8 cellular contexts compared by ENCODE assay signal in the genomic region with DNA sequence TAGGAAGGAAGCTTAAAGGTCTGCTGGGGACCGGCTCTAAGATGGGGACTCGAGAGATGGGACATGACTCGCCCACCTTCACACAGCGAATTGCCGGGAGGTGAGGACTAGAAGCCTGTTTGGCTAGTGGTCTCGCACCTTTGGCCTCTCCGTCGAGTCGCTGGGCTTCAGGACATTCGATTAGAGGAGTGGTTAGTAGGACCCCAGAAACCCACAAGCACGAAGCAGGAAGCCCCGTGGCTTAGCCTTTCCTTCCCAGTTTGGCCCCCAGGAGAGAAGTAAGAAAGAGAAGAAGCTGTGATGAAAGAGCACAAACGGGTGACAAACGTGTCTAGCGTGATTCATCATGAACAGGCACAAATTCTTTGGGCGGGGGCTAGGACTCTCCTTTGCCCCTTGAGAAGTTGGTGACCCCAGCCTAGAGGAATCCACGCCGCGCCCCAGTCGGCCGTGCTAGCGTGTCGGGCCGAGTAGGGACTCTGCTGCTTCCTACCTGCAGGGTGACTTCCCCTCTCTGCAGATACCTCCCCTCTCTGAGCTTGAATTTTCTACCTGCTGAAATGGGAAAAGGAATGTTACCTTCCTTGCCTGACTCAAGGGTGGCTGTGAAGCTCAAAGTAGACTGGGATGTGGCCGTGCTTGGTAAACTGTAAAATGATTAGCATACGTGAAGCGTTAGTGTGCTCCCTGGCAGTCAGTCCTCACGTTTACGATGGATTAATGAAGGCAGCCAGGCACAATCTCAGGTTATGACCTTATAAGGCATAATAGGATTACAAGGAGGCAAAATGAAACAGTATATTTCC. TPM values are rescaled to one million over a fixed set of nuclear protein-coding genes. Genes with fewer than 3 reads are reported as not detected.
DNase-seq lines count a peak whose midpoint lies in the region; ATAC-seq and TF ChIP-seq lines count a peak whose summit lies in the region.

No MANE protein-coding gene starts in this region.

- DNase-seq in Daoy (ENCODE audit: low read depth): peak; percentile 60
- DNase-seq in Kasumi-1 (lab: John Stamatoyannopoulos, UW): peak; percentile 23 to 47
- peak; percentile 68 for DNase-seq in UCSD-AML1 (lab: John Stamatoyannopoulos, UW; ENCODE audit: unreplicated experiment)
- no peak for DNase-seq in type B pancreatic cell (ENCODE audit: extremely low spot score, unreplicated experiment)
- DNase-seq in ecto neural progenitor cell (ENCODE audit: low spot score): no peak

- peaks cover 79% of the 10 kb centered on the region for H3K27me3 Mint-ChIP-seq in type B pancreatic cell

- H3K4me3 Mint-ChIP-seq in type B pancreatic cell: peak overlapping the region; percentile 98

- H3K27me3 ChIP-seq in endocrine pancreas (ENCODE audit: control insufficient read depth, insufficient read depth, low read length): no peaks in the 10 kb centered on the region

- no peaks in the 10 kb centered on the region for H3K9me3 Mint-ChIP-seq in type B pancreatic cell

- no peak for ATAC-seq in HG02763 (IDR thresholded peaks at IDR 0.05; ENCODE audit: unreplicated experiment)

- H3K9ac ChIP-seq in endocrine pancreas (ENCODE audit: control insufficient read depth, insufficient read depth, low read length): peak overlapping the region; percentile 88

- H3K9me3 ChIP-seq in endocrine pancreas (ENCODE audit: control insufficient read depth, low read length): no peaks in the 10 kb centered on the region
- H3K9me3 ChIP-seq in mesodermal cell (ENCODE audit: control insufficient read depth, low read length): no peaks in the 10 kb centered on the region

- peak overlapping the region; percentile 81 for H3K4me3 ChIP-seq in endocrine pancreas (ENCODE audit: control insufficient read depth, insufficient read depth, low read length)
- peak overlapping the region; percentile 54 for H3K4me3 ChIP-seq in mesodermal cell (ENCODE audit: extremely low read depth, insufficient read depth, low read length, poor library complexity, severe bottlenecking)

- H3K36me3 ChIP-seq in endocrine pancreas (ENCODE audit: control insufficient read depth, insufficient read depth, low read length): no peaks in the 10 kb centered on the region
- H3K36me3 ChIP-seq in mesodermal cell (ENCODE audit: control insufficient read depth, insufficient read depth, low read length): no peaks in the 10 kb centered on the region

- peak overlapping the region; percentile 98 for H3K27ac Mint-ChIP-seq in type B pancreatic cell

- WGBS in mesodermal cell (ENCODE audit: insufficient coverage in 2 of 2), 2 experiments: 1 to 7% methylated on average over 15 to 27 of the region's 29 CpGs

- H3K4me1 ChIP-seq in endocrine pancreas (ENCODE audit: control insufficient read depth, insufficient read depth, low read length): no peaks in the 10 kb centered on the region
- H3K4me1 ChIP-seq in mesodermal cell (ENCODE audit: control insufficient read depth, insufficient read depth, low read length, poor library complexity, severe bottlenecking): peaks cover 7% of the 10 kb centered on the region

- H3K27ac ChIP-seq in mesodermal cell (ENCODE audit: low read depth, low read length, severe bottlenecking): peak overlapping the region; percentile 36

- TF ChIP-seq CTCF in type B pancreatic cell (conservative IDR thresholded peaks at IDR 0.05): no peak

- H3K36me3 Mint-ChIP-seq in type B pancreatic cell: peaks cover 10% of the 10 kb centered on the region

- H3K4me1 Mint-ChIP-seq in type B pancreatic cell (ENCODE audit: unreplicated experiment): peaks cover 19% of the 10 kb centered on the region

RNA-seq across cellular contexts. Expression of gene ADM, which starts 1.1 kb away (rescaled TPM):
- total RNA-seq in Daoy (2014; rRNA removed; shearing (Covaris generic)): 16.3 and 26.2 TPM in 2 replicates
- 7.7 TPM for polyA plus RNA-seq in mesodermal cell (2013, experiment 1 of 2)
- 7.3 TPM for polyA plus RNA-seq in mesodermal cell (2013, experiment 2 of 2)
- 28.8 and 67.2 TPM in 2 replicates for total RNA-seq in type B pancreatic cell (ENCODE audit: low replicate concordance)

RNA-seq across cellular contexts. Expression of gene SBF2, which starts 9.7 kb away (rescaled TPM):
- total RNA-seq in Daoy (2014; rRNA removed; shearing (Covaris generic)): 19.4 and 23.4 TPM in 2 replicates
- polyA plus RNA-seq in mesodermal cell (2013, experiment 1 of 2): 34.6 TPM
- 28.7 TPM for polyA plus RNA-seq in mesodermal cell (2013, experiment 2 of 2)
- total RNA-seq in type B pancreatic cell (ENCODE audit: low replicate concordance): 30.4 and 39.5 TPM in 2 replicates

Comparison
In these comparisons a context has a peak if more than half of its experiments do, and no peak if none do; other contexts are left out.
1. DNase-seq: peak in Daoy (single experiment), Kasumi-1 (2 of 2) and UCSD-AML1 (single experiment); none in type B pancreatic cell (single experiment) and ecto neural progenitor cell (single experiment).